In genomic region chr22:25182131-25183110, GRCh38 we compare ENCODE assay signal across 32 cellular contexts. TPM values are rescaled to one million over a fixed set of nuclear protein-coding genes. Genes with fewer than 3 reads are reported as not detected.
DNase-seq lines count a peak whose midpoint lies in the region; ATAC-seq and TF ChIP-seq lines count a peak whose summit lies in the region.
"Had no signal": no experiment of that assay in that cellular context is flagged by ENCODE, and none has a peak within 500 bp of the region (broad histone marks: within the 10 kb centered on the region; RNA-seq: fewer than 3 reads in every experiment).

No MANE protein-coding gene starts in this region.

- H3K36me3 Mint-ChIP-seq in T-helper 17 cell (ENCODE audit: low read depth), result peaks cover 2% of the 10 kb centered on the region

- H3K27me3 ChIP-seq in lower lobe of right lung (ENCODE audit: low read depth) (no peaks in the 10 kb centered on the region), upper lobe of left lung (no peaks in the 10 kb centered on the region), Peyer's patch (no peaks in the 10 kb centered on the region)
- H3K27me3 ChIP-seq: brain microvascular endothelial cell, SJCRH30, tibial nerve had no signal

- peak overlapping the region; percentile 22 for H3K4me3 Mint-ChIP-seq in T-helper 17 cell
- H3K4me3 Mint-ChIP-seq: activated CD8-positive, alpha-beta T cell treated with anti-CD3 and anti-CD28 coated beads, Interleukin-2, amount 10 ng/mL, durations not matched to agents 7 days and 5 days; activated naive CD8-positive, alpha-beta T cell treated with anti-CD3 and anti-CD28 coated beads, Interleukin-2, amount 50 U/mL, for 24 hours; CD8-positive, alpha-beta T cell; endodermal cell; H9; mesothelial cell of epicardium; naive thymus-derived CD4-positive, alpha-beta T cell had no signal

- TF ChIP-seq EP300 in upper lobe of left lung (IDR thresholded peaks at IDR 0.05), result no peak

- TF ChIP-seq CTCF in lower lobe of right lung (IDR thresholded peaks at IDR 0.05) (no peak), upper lobe of left lung (IDR thresholded peaks at IDR 0.05) (no peak), Peyer's patch (IDR thresholded peaks at IDR 0.05) (no peak)

- H3K9me3 ChIP-seq in T-helper 17 cell (ENCODE audit: control insufficient read depth, low read length, poor library complexity, severe bottlenecking), result no peaks in the 10 kb centered on the region
- H3K9me3 ChIP-seq in lower lobe of right lung, result no peaks in the 10 kb centered on the region
- H3K9me3 ChIP-seq in upper lobe of left lung, result peaks cover 0 to 7% (median 0%) of the 10 kb centered on the region in 4 donors
- peaks cover 0 to 4% (median 0%) of the 10 kb centered on the region in 4 donors for H3K9me3 ChIP-seq in Peyer's patch
- H3K9me3 ChIP-seq: SJCRH30 had no signal

- TF ChIP-seq POLR2A in upper lobe of left lung (IDR thresholded peaks at IDR 0.05) (no peak), Peyer's patch (IDR thresholded peaks at IDR 0.05) (no peak)

- WGBS in upper lobe of left lung, 2 donors, result 66 to 85% methylated on average over 9 to 10 of the region's 10 CpGs

- H3K27ac ChIP-seq in lower lobe of right lung (no peak overlapping the region), upper lobe of left lung (peak overlapping the region in 1 of 4 donors; percentile 0), Peyer's patch (no peak overlapping the region)
- H3K27ac ChIP-seq: brain microvascular endothelial cell, SJCRH30, tibial nerve had no signal

- peaks cover 44% of the 10 kb centered on the region for H3K36me3 ChIP-seq in lower lobe of right lung
- peaks cover 8 to 61% (median 41%) of the 10 kb centered on the region in 4 donors for H3K36me3 ChIP-seq in upper lobe of left lung
- peaks cover 0 to 76% (median 0%) of the 10 kb centered on the region in 3 donors for H3K36me3 ChIP-seq in Peyer's patch
- H3K36me3 ChIP-seq: brain microvascular endothelial cell had no signal

- ATAC-seq in T-helper 17 cell (no peak), lower lobe of right lung (peak; percentile 54 to 66), upper lobe of left lung (ENCODE audit: low FRiP score in 2 of 2) (peak; percentile 27), HG02678 (IDR thresholded peaks at IDR 0.05; ENCODE audit: unreplicated experiment) (no peak)
- ATAC-seq: activated CD8-positive, alpha-beta T cell treated with anti-CD3 and anti-CD28 coated beads, Interleukin-2, amount 10 ng/mL, durations not matched to agents 7 days and 5 days; activated naive CD8-positive, alpha-beta T cell treated with anti-CD3 and anti-CD28 coated beads, Interleukin-2, amount 50 U/mL, for 24 hours; CD8-positive, alpha-beta T cell; naive thymus-derived CD4-positive, alpha-beta T cell; Panc1; stimulated activated naive CD8-positive, alpha-beta T cell treated with anti-CD3 and anti-CD28 coated beads, Interleukin-15, Interleukin-2, amounts not matched to agents 100 U/mL and 50 U/mL, for 24 hours had no signal

- peaks cover 8% of the 10 kb centered on the region for H3K4me1 ChIP-seq in lower lobe of right lung
- peaks cover 0 to 13% (median 4%) of the 10 kb centered on the region in 4 donors for H3K4me1 ChIP-seq in upper lobe of left lung
- no peaks in the 10 kb centered on the region for H3K4me1 ChIP-seq in Peyer's patch
- H3K4me1 ChIP-seq: SJCRH30, tibial nerve had no signal

- no peak for DNase-seq in T-helper 17 cell
- peak; percentile 51 for DNase-seq in epidermal melanocyte (ENCODE audit: insufficient read length, low spot score)
- DNase-seq in lower lobe of right lung, result no peak
- peak in 1 of 2 donors; percentile 61 for DNase-seq in upper lobe of left lung
- no peak for DNase-seq in NCI-H1694 (lab: John Stamatoyannopoulos, UW)
- DNase-seq in Peyer's patch, result no peak
- DNase-seq in DMS53 treated with DMSO at 0.1 percent for 48 hours (lab: John Stamatoyannopoulos, UW; ENCODE audit: unreplicated experiment), result no peak
- DNase-seq: activated CD4-positive, alpha-beta T cell treated with anti-CD3 and anti-CD28 coated beads for 1 hour; activated CD8-positive, alpha-beta T cell treated with anti-CD3 and anti-CD28 coated beads, Interleukin-2, amount 10 ng/mL, durations not matched to agents 7 days and 5 days; activated gamma-delta T cell treated with Interleukin-2 at 50 U/mL for 16 hours; activated naive CD8-positive, alpha-beta T cell treated with anti-CD3 and anti-CD28 coated beads, Interleukin-2, amount 50 U/mL, for 24 hours; activated T-cell treated with anti-CD3 and anti-CD28 coated beads for 4 hours; brain microvascular endothelial cell; CD8-positive, alpha-beta T cell; cortex of kidney; DMS53; endodermal cell; GF-D8; H9; naive thymus-derived CD4-positive, alpha-beta T cell; NCI-H1048; NCI-H187 treated with DMSO at 0.1 percent for 48 hours; NCI-H526 treated with DMSO at 0.1 percent for 48 hours; SJCRH30; stimulated activated naive CD8-positive, alpha-beta T cell treated with anti-CD3 and anti-CD28 coated beads, Interleukin-15, Interleukin-2, amounts not matched to agents 100 U/mL and 50 U/mL, for 24 hours; T-helper 1 cell had no signal

- H3K4me1 Mint-ChIP-seq in T-helper 17 cell, result no peaks in the 10 kb centered on the region
- H3K4me1 Mint-ChIP-seq: activated naive CD8-positive, alpha-beta T cell treated with anti-CD3 and anti-CD28 coated beads, Interleukin-2, amount 50 U/mL, for 24 hours; endodermal cell; mesothelial cell of epicardium; naive thymus-derived CD4-positive, alpha-beta T cell had no signal

- H3K27ac Mint-ChIP-seq in T-helper 17 cell, result no peak overlapping the region
- H3K27ac Mint-ChIP-seq: activated CD8-positive, alpha-beta T cell treated with anti-CD3 and anti-CD28 coated beads, Interleukin-2, amount 10 ng/mL, durations not matched to agents 7 days and 5 days; activated naive CD8-positive, alpha-beta T cell treated with anti-CD3 and anti-CD28 coated beads, Interleukin-2, amount 50 U/mL, for 24 hours; CD8-positive, alpha-beta T cell; endodermal cell; mesothelial cell of epicardium had no signal

- H3K4me3 ChIP-seq in lower lobe of right lung (no peak overlapping the region), upper lobe of left lung (no peak overlapping the region), Peyer's patch (no peak overlapping the region)
- H3K4me3 ChIP-seq: SJCRH30, tibial nerve had no signal

- intact Hi-C loops in lower lobe of right lung (cut with DNase I), result no loop called here

- H3K27me3 Mint-ChIP-seq in T-helper 17 cell, result no peaks in the 10 kb centered on the region
- H3K27me3 Mint-ChIP-seq: activated naive CD8-positive, alpha-beta T cell treated with anti-CD3 and anti-CD28 coated beads, Interleukin-2, amount 50 U/mL, for 24 hours; naive thymus-derived CD4-positive, alpha-beta T cell had no signal

RNA-seq across cellular contexts. Expression of gene CRYBB3, which starts 17.2 kb away (rescaled TPM):
- total RNA-seq in T-helper 17 cell, result not detected
- 0.74 TPM for total RNA-seq in lower lobe of right lung
- under 1 TPM in 2 of 6 donors, not detected in 4; 0.26 to 0.61 TPM for total RNA-seq in upper lobe of left lung
- total RNA-seq in Peyer's patch, result 1 to 10 TPM in 1 of 4 donors, not detected in 3; 2.3 TPM
- total RNA-seq: activated CD8-positive, alpha-beta T cell treated with anti-CD3 and anti-CD28 coated beads, Interleukin-2, amount 10 ng/mL, durations not matched to agents 7 days and 5 days; CD8-positive, alpha-beta T cell; LHCN-M2; naive thymus-derived CD4-positive, alpha-beta T cell; osteocyte; SJCRH30; tibial nerve had no signal

RNA-seq across cellular contexts. Expression of gene CRYBB2, which starts 37.0 kb away (rescaled TPM):
- not detected for total RNA-seq in T-helper 17 cell
- total RNA-seq in lower lobe of right lung, result not detected
- under 1 TPM in 1 of 6 donors, not detected in 5; 0.30 TPM for total RNA-seq in upper lobe of left lung
- total RNA-seq in Peyer's patch, result 1 to 10 TPM in 3 of 4 donors, not detected in 1; 1.6 to 9.9 (median 2.7) TPM
- total RNA-seq: activated CD8-positive, alpha-beta T cell treated with anti-CD3 and anti-CD28 coated beads, Interleukin-2, amount 10 ng/mL, durations not matched to agents 7 days and 5 days; CD8-positive, alpha-beta T cell; endodermal cell; H9; LHCN-M2; mesothelial cell of epicardium; naive thymus-derived CD4-positive, alpha-beta T cell; osteocyte; tibial nerve had no signal

Comparison
In these comparisons a context has a peak if more than half of its experiments do, and no peak if none do; other contexts are left out.
1. ATAC-seq: peak in lower lobe of right lung (2 of 2) and upper lobe of left lung (2 of 2); none in T-helper 17 cell (single experiment) and HG02678 (single experiment).